Comparison of ENCODE assay signal across 15 cellular contexts in genomic region chr6:31887173-31887572, GRCh38. TPM values are rescaled to one million over a fixed set of nuclear protein-coding genes. Genes with fewer than 3 reads are reported as not detected.
DNase-seq lines count a peak whose midpoint lies in the region; ATAC-seq and TF ChIP-seq lines count a peak whose summit lies in the region.
"Had no signal": no experiment of that assay in that cellular context is flagged by ENCODE, and none has a peak within 500 bp of the region (broad histone marks: within the 10 kb centered on the region; RNA-seq: fewer than 3 reads in every experiment).

No MANE protein-coding gene starts in this region.

- peak overlapping the region; percentile 17; the same call in 1 of the 2 replicates for H3K27ac ChIP-seq in RWPE1
- H3K27ac ChIP-seq: A549, GM23248 had no signal

- TF ChIP-seq CTCF in RWPE1 (conservative IDR thresholded peaks at IDR 0.05; ENCODE audit: low read depth), result no peak
- no peak for TF ChIP-seq CTCF in mucosa of descending colon (IDR thresholded peaks at IDR 0.05)

- no peaks in the 10 kb centered on the region for H3K36me3 ChIP-seq in mucosa of descending colon (ENCODE audit: low read depth)

- H3K27ac Mint-ChIP-seq in activated naive CD4-positive, alpha-beta T cell treated with anti-CD3 and anti-CD28 coated beads, Interleukin-2, amount 50 U/mL, for 72 hours, result no peak overlapping the region
- no peak overlapping the region for H3K27ac Mint-ChIP-seq in activated naive CD4-positive, alpha-beta T cell treated with anti-CD3 and anti-CD28 coated beads, Interleukin-2, amount 10 ng/mL, durations not matched to agents 7 days and 5 days
- H3K27ac Mint-ChIP-seq: CD8-positive, alpha-beta T cell had no signal

- H3K36me3 Mint-ChIP-seq in activated naive CD4-positive, alpha-beta T cell treated with anti-CD3 and anti-CD28 coated beads, Interleukin-2, amount 50 U/mL, for 72 hours, result peaks cover 3 to 5% of the 10 kb centered on the region in 2 donors
- H3K36me3 Mint-ChIP-seq in activated naive CD4-positive, alpha-beta T cell treated with anti-CD3 and anti-CD28 coated beads, Interleukin-2, amount 10 ng/mL, durations not matched to agents 7 days and 5 days, result peaks cover 45% of the 10 kb centered on the region

- no peaks in the 10 kb centered on the region for H3K9me3 ChIP-seq in mucosa of descending colon
- H3K9me3 ChIP-seq: A549 had no signal

- peaks cover 2% of the 10 kb centered on the region for H3K4me1 Mint-ChIP-seq in activated naive CD4-positive, alpha-beta T cell treated with anti-CD3 and anti-CD28 coated beads, Interleukin-2, amount 10 ng/mL, durations not matched to agents 7 days and 5 days

- H3K27me3 Mint-ChIP-seq in activated naive CD4-positive, alpha-beta T cell treated with anti-CD3 and anti-CD28 coated beads, Interleukin-2, amount 10 ng/mL, durations not matched to agents 7 days and 5 days, result no peaks in the 10 kb centered on the region

- CTCF ChIA-PET in activated naive CD4-positive, alpha-beta T cell treated with anti-CD3 and anti-CD28 coated beads, Interleukin-2, amount 10 ng/mL, durations not matched to agents 7 days and 5 days (lab: Charles Lee), result interaction anchor here (0.7 to 1.0 kb wide), 2 partner anchors 24 to 66 kb away, joined by 3 to 4 read pairs; partner anchors contain the start of gene NEU1
- CTCF ChIA-PET in RWPE1 (lab: Yijun Ruan, JAX), result interaction anchor here (0.7 kb wide), 1 partner anchor 711 kb away, joined by 3 read pairs; no protein-coding TSS in a partner anchor

- H3K4me3 Mint-ChIP-seq in activated naive CD4-positive, alpha-beta T cell treated with anti-CD3 and anti-CD28 coated beads, Interleukin-2, amount 10 ng/mL, durations not matched to agents 7 days and 5 days, result no peak overlapping the region
- H3K4me3 Mint-ChIP-seq: CD14-positive monocyte; CD8-positive, alpha-beta T cell had no signal

- POLR2A ChIA-PET in RWPE1 (lab: Yijun Ruan, JAX; ENCODE audit: low non-redundant PET), result no interaction called here

- no peak overlapping the region for H3K4me3 ChIP-seq in mucosa of descending colon
- H3K4me3 ChIP-seq: A549, GM23248 had no signal

- ATAC-seq in activated naive CD4-positive, alpha-beta T cell treated with anti-CD3 and anti-CD28 coated beads, Interleukin-2, amount 50 U/mL, for 72 hours, result peak; percentile 32 to 43
- peak; percentile 7 for ATAC-seq in mucosa of descending colon
- ATAC-seq: A549; CD8-positive, alpha-beta T cell had no signal

- no peaks in the 10 kb centered on the region for H3K9me3 Mint-ChIP-seq in activated naive CD4-positive, alpha-beta T cell treated with anti-CD3 and anti-CD28 coated beads, Interleukin-2, amount 50 U/mL, for 72 hours
- no peaks in the 10 kb centered on the region for H3K9me3 Mint-ChIP-seq in activated naive CD4-positive, alpha-beta T cell treated with anti-CD3 and anti-CD28 coated beads, Interleukin-2, amount 10 ng/mL, durations not matched to agents 7 days and 5 days
- H3K9me3 Mint-ChIP-seq: CD8-positive, alpha-beta T cell had no signal

- no peak for DNase-seq in activated naive CD4-positive, alpha-beta T cell treated with anti-CD3 and anti-CD28 coated beads, Interleukin-2, amount 50 U/mL, for 72 hours (ENCODE audit: low spot score in 2 of 2)
- no peak for DNase-seq in activated naive CD4-positive, alpha-beta T cell treated with anti-CD3 and anti-CD28 coated beads, Interleukin-2, amount 10 ng/mL, durations not matched to agents 7 days and 5 days
- DNase-seq in RWPE1 (ENCODE audit: low spot score) (no peak), mucosa of descending colon (no peak), A172 (ENCODE audit: low spot score) (no peak), epidermal melanocyte (ENCODE audit: insufficient read length, low spot score) (no peak), NCI-H2227 treated with DMSO at 0.1 percent for 48 hours (lab: John Stamatoyannopoulos, UW) (no peak)
- DNase-seq: CD8-positive, alpha-beta T cell; COR-L47; DMS153; DMS79 treated with DMSO at 0.1 percent for 48 hours; EL; GM23248 had no signal

- intact Hi-C loops in mucosa of descending colon (cut with DNase I, micrococcal nuclease), result no loop called here

- no peaks in the 10 kb centered on the region for H3K4me1 ChIP-seq in mucosa of descending colon (ENCODE audit: low read depth)
- H3K4me1 ChIP-seq: A549 had no signal

RNA-seq across cellular contexts. Expression of gene SLC44A4, which starts 8.4 kb away (rescaled TPM):
- under 1 TPM in 1 of 2 donors, not detected in 1; 0.29 TPM for total RNA-seq in activated naive CD4-positive, alpha-beta T cell treated with anti-CD3 and anti-CD28 coated beads, Interleukin-2, amount 50 U/mL, for 72 hours
- 100 to 1,000 TPM; 332 to 795 (median 740) TPM for total RNA-seq in mucosa of descending colon
- total RNA-seq in A172 (2014; rRNA removed; shearing (Covaris generic)), result not detected in 2 replicates
- total RNA-seq: GM23248 had no signal

RNA-seq across cellular contexts. Expression of gene EHMT2, which starts 10.3 kb away (rescaled TPM):
- total RNA-seq in activated naive CD4-positive, alpha-beta T cell treated with anti-CD3 and anti-CD28 coated beads, Interleukin-2, amount 50 U/mL, for 72 hours, result 10 to 100 TPM; 40.1 to 58.5 TPM
- 10 to 100 TPM; 29.6 to 50.1 (median 36.4) TPM for total RNA-seq in mucosa of descending colon
- 75.5 and 85.7 TPM in 2 replicates for total RNA-seq in A172 (2014; rRNA removed; shearing (Covaris generic))

RNA-seq across cellular contexts. Expression of gene ZBTB12, which starts 14.7 kb away (rescaled TPM):
- total RNA-seq in activated naive CD4-positive, alpha-beta T cell treated with anti-CD3 and anti-CD28 coated beads, Interleukin-2, amount 50 U/mL, for 72 hours, result 1 to 10 TPM; 1.3 to 2.4 TPM
- 1 to 10 TPM; 2.3 to 6.2 (median 3.4) TPM for total RNA-seq in mucosa of descending colon
- 1.3 and 4.1 TPM in 2 replicates for total RNA-seq in A172 (2014; rRNA removed; shearing (Covaris generic))

RNA-seq across cellular contexts. Expression of gene NEU1, which starts 24.6 kb away (rescaled TPM):
- 10 to 100 TPM; 18.6 to 48.8 TPM for total RNA-seq in activated naive CD4-positive, alpha-beta T cell treated with anti-CD3 and anti-CD28 coated beads, Interleukin-2, amount 50 U/mL, for 72 hours
- total RNA-seq in mucosa of descending colon, result 10 to 100 TPM; 44.0 to 65.7 (median 45.0) TPM
- 101 and 107 TPM in 2 replicates for total RNA-seq in A172 (2014; rRNA removed; shearing (Covaris generic))

RNA-seq across cellular contexts. Expression of gene C2, which starts 40.3 kb away (rescaled TPM):
- total RNA-seq in activated naive CD4-positive, alpha-beta T cell treated with anti-CD3 and anti-CD28 coated beads, Interleukin-2, amount 50 U/mL, for 72 hours, result 1 to 10 TPM in 1 of 2 donors, under 1 TPM in 1; 0.53 to 5.2 TPM
- 10 to 100 TPM in 2 of 3 donors, 1 to 10 TPM in 1; 5.5 to 33.7 (median 17.9) TPM for total RNA-seq in mucosa of descending colon
- total RNA-seq in A172 (2014; rRNA removed; shearing (Covaris generic)), result 0.69 TPM in 1 of 2 replicates, not detected in the other

Comparison
In these comparisons a context has a peak if more than half of its experiments do, and no peak if none do; other contexts are left out.
1. RNA of gene SLC44A4, which starts 8.4 kb away (total RNA-seq): 332 to 795 TPM in mucosa of descending colon; 0.29 TPM in activated naive CD4-positive, alpha-beta T cell treated with anti-CD3 and anti-CD28 coated beads, Interleukin-2, amount 50 U/mL, for 72 hours and not detected in A172; every median in the first group is over 100 times any median in the second.